1 cellular context compared by ENCODE assay signal in the genomic region with DNA sequence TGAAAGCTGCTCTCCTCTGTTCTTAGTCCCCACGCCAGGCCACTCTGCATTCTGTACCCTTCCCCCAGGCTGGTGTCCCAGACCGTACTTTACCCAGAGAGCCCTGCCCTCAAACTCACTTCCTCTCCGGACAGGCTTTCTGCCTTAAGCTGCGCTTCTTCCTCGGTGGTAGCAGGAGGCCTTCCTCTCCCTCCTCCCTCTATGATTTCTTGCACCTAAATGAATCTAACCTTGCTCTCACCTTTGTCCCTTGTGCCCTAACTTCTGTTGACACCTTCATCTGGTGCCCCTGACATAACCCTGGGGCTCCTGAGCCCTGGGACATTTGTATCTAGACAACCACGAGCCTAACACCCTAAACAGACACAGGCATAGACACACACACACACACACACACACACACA.
TF ChIP-seq lines count a peak whose summit lies in the region.

No MANE protein-coding gene starts in this region.

TF ChIP-seq in HepG2, 621 proteins besides CTCF, POLR2A, EP300 and RAD21 (continued from another document):
- no peak for TF ChIP-seq ZNF879 (CRISPR knock-in tag; IDR thresholded peaks at IDR 0.05)
- TF ChIP-seq, protein P1, sequence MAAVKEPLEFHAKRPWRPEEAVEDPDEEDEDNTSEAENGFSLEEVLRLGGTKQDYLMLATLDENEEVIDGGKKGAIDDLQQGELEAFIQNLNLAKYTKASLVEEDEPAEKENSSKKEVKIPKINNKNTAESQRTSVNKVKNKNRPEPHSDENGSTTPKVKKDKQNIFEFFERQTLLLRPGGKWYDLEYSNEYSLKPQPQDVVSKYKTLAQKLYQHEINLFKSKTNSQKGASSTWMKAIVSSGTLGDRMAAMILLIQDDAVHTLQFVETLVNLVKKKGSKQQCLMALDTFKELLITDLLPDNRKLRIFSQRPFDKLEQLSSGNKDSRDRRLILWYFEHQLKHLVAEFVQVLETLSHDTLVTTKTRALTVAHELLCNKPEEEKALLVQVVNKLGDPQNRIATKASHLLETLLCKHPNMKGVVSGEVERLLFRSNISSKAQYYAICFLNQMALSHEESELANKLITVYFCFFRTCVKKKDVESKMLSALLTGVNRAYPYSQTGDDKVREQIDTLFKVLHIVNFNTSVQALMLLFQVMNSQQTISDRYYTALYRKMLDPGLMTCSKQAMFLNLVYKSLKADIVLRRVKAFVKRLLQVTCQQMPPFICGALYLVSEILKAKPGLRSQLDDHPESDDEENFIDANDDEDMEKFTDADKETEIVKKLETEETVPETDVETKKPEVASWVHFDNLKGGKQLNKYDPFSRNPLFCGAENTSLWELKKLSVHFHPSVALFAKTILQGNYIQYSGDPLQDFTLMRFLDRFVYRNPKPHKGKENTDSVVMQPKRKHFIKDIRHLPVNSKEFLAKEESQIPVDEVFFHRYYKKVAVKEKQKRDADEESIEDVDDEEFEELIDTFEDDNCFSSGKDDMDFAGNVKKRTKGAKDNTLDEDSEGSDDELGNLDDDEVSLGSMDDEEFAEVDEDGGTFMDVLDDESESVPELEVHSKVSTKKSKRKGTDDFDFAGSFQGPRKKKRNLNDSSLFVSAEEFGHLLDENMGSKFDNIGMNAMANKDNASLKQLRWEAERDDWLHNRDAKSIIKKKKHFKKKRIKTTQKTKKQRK (IDR thresholded peaks at IDR 0.05; ENCODE audit: low read length), result no peak
- TF ChIP-seq FOXC1 (CRISPR knock-in tag; IDR thresholded peaks at IDR 0.05; ENCODE audit: borderline replicate concordance), result no peak
- TF ChIP-seq ZNF660 (CRISPR knock-in tag; IDR thresholded peaks at IDR 0.05; ENCODE audit: borderline replicate concordance, low read depth), result no peak
- TF ChIP-seq HES4 (CRISPR knock-in tag; IDR thresholded peaks at IDR 0.05; ENCODE audit: borderline replicate concordance), result no peak
- TF ChIP-seq, protein P2, sequence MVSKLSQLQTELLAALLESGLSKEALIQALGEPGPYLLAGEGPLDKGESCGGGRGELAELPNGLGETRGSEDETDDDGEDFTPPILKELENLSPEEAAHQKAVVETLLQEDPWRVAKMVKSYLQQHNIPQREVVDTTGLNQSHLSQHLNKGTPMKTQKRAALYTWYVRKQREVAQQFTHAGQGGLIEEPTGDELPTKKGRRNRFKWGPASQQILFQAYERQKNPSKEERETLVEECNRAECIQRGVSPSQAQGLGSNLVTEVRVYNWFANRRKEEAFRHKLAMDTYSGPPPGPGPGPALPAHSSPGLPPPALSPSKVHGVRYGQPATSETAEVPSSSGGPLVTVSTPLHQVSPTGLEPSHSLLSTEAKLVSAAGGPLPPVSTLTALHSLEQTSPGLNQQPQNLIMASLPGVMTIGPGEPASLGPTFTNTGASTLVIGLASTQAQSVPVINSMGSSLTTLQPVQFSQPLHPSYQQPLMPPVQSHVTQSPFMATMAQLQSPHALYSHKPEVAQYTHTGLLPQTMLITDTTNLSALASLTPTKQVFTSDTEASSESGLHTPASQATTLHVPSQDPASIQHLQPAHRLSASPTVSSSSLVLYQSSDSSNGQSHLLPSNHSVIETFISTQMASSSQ (IDR thresholded peaks at IDR 0.05; ENCODE audit: low read depth), result no peak
- TF ChIP-seq, protein P2 (CRISPR knock-in tag; IDR thresholded peaks at IDR 0.05; ENCODE audit: borderline replicate concordance), result no peak
- TF ChIP-seq SP1 (IDR thresholded peaks at IDR 0.05), result no peak
- no peak for TF ChIP-seq SP1 (CRISPR knock-in tag; IDR thresholded peaks at IDR 0.05)
- TF ChIP-seq, protein P3, sequence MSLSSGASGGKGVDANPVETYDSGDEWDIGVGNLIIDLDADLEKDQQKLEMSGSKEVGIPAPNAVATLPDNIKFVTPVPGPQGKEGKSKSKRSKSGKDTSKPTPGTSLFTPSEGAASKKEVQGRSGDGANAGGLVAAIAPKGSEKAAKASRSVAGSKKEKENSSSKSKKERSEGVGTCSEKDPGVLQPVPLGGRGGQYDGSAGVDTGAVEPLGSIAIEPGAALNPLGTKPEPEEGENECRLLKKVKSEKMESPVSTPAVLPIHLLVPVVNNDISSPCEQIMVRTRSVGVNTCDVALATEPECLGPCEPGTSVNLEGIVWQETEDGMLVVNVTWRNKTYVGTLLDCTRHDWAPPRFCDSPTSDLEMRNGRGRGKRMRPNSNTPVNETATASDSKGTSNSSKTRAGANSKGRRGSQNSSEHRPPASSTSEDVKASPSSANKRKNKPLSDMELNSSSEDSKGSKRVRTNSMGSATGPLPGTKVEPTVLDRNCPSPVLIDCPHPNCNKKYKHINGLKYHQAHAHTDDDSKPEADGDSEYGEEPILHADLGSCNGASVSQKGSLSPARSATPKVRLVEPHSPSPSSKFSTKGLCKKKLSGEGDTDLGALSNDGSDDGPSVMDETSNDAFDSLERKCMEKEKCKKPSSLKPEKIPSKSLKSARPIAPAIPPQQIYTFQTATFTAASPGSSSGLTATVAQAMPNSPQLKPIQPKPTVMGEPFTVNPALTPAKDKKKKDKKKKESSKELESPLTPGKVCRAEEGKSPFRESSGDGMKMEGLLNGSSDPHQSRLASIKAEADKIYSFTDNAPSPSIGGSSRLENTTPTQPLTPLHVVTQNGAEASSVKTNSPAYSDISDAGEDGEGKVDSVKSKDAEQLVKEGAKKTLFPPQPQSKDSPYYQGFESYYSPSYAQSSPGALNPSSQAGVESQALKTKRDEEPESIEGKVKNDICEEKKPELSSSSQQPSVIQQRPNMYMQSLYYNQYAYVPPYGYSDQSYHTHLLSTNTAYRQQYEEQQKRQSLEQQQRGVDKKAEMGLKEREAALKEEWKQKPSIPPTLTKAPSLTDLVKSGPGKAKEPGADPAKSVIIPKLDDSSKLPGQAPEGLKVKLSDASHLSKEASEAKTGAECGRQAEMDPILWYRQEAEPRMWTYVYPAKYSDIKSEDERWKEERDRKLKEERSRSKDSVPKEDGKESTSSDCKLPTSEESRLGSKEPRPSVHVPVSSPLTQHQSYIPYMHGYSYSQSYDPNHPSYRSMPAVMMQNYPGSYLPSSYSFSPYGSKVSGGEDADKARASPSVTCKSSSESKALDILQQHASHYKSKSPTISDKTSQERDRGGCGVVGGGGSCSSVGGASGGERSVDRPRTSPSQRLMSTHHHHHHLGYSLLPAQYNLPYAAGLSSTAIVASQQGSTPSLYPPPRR (CRISPR knock-in tag; IDR thresholded peaks at IDR 0.05; ENCODE audit: borderline replicate concordance), result no peak
- no peak for TF ChIP-seq SP140L (CRISPR knock-in tag; IDR thresholded peaks at IDR 0.05; ENCODE audit: borderline replicate concordance)
